In genomic region chr17:53390575-53390974, GRCh38 we compare ENCODE assay signal across 20 cellular contexts.
A peak's percentile ranks its signal among the peaks of the same experiment; 100 is the strongest.
DNase-seq lines count a peak whose midpoint lies in the region; ATAC-seq and TF ChIP-seq lines count a peak whose summit lies in the region.
"Had no signal": no experiment of that assay in that cellular context is flagged by ENCODE, and none has a peak within 500 bp of the region (broad histone marks: within the 10 kb centered on the region; RNA-seq: fewer than 3 reads in every experiment).

No MANE protein-coding gene starts in this region.

- CTCF ChIA-PET in SK-N-SH (lab: Yijun Ruan, JAX), result no interaction called here

- H3K4me2 ChIP-seq in SK-N-SH, result no peak overlapping the region
- H3K4me2 ChIP-seq: A549 had no signal

- H3K4me1 ChIP-seq in SK-N-SH (ENCODE audit: control insufficient read depth in 1 of 2, insufficient read depth in 2 of 2, low read depth in 1 of 2, low read length in 1 of 2) (peaks cover 0 to 2% of the 10 kb centered on the region in 2 experiments; a peak in 1 of 4 replicates), uterus (no peaks in the 10 kb centered on the region)
- H3K4me1 ChIP-seq: A549 had no signal

- POLR2A ChIA-PET in SK-N-SH (lab: Yijun Ruan, JAX), result no interaction called here

- no peaks in the 10 kb centered on the region for H3F3A ChIP-seq in SK-N-SH (replicated peaks; ENCODE audit: insufficient read depth)

- 2% methylated on average over 2 of the region's 2 CpGs for WGBS in SK-N-SH (ENCODE audit: low lambda C conversion rate)

- no peaks in the 10 kb centered on the region for H4K20me1 ChIP-seq in SK-N-SH (ENCODE audit: insufficient read depth)

- TF ChIP-seq POLR2A in uterus (IDR thresholded peaks at IDR 0.05), result no peak

- intact Hi-C loops in uterus (cut with DNase I; ENCODE audit: low total_unique reads), result no loop called here

- no peak overlapping the region for H3K9ac ChIP-seq in SK-N-SH
- H3K9ac ChIP-seq: GM23248 had no signal

- TF ChIP-seq CTCF in SK-N-SH (IDR thresholded peaks at IDR 0.05) (no peak), uterus (IDR thresholded peaks at IDR 0.05) (no peak)

- H3K27me3 ChIP-seq in SK-N-SH (ENCODE audit: insufficient read depth), result no peaks in the 10 kb centered on the region
- H3K27me3 ChIP-seq in uterus, result no peaks in the 10 kb centered on the region

- H2AFZ ChIP-seq in SK-N-SH (ENCODE audit: low read depth), result no peak overlapping the region
- H2AFZ ChIP-seq: GM23248 had no signal

- ATAC-seq in SK-N-SH treated with all-trans-retinoic acid at 6 μM for 48 hours (no peak), GM21360 (IDR thresholded peaks at IDR 0.05; ENCODE audit: unreplicated experiment) (no peak)
- ATAC-seq: A549 had no signal

- H3K4me3 ChIP-seq in SK-N-SH (ENCODE audit: low read depth in 2 of 2, low read length in 1 of 2), result no peak overlapping the region
- no peak overlapping the region for H3K4me3 ChIP-seq in uterus
- H3K4me3 ChIP-seq: A549, GM23248 had no signal

- no peak overlapping the region for H3K27ac ChIP-seq in SK-N-SH (ENCODE audit: low read depth in 2 of 2, low read length in 1 of 2)
- H3K27ac ChIP-seq in uterus, result no peak overlapping the region
- H3K27ac ChIP-seq: A549, GM23248 had no signal

- H3K36me3 ChIP-seq in SK-N-SH (replicated peaks in 1 of 2; ENCODE audit: control insufficient read depth in 1 of 2, insufficient read depth in 2 of 2, low read length in 1 of 2), result no peaks in the 10 kb centered on the region
- no peaks in the 10 kb centered on the region for H3K36me3 ChIP-seq in uterus

- H3K79me2 ChIP-seq in SK-N-SH (ENCODE audit: insufficient read depth), result no peaks in the 10 kb centered on the region

- TF ChIP-seq RAD21 in SK-N-SH (IDR thresholded peaks at IDR 0.05; ENCODE audit: low read length), result no peak

- no peaks in the 10 kb centered on the region for H3K9me2 ChIP-seq in SK-N-SH

- no peak for TF ChIP-seq EP300 in SK-N-SH (IDR thresholded peaks at IDR 0.05; ENCODE audit: borderline replicate concordance in 1 of 2, low read depth in 1 of 2, low read length in 1 of 2)

- H3K9me3 ChIP-seq in SK-N-SH (0 out of 2 replicates have a peak, but pooled peaks cover 3% of the 10 kb centered on the region), uterus (no peaks in the 10 kb centered on the region)
- H3K9me3 ChIP-seq: A549 had no signal

- DNase-seq in SK-N-SH (no peak), SK-N-DZ (ENCODE audit: low spot score) (peak; percentile 55), left kidney (ENCODE audit: low read depth, low spot score) (peak; percentile 30), uterus (no peak), GF-D8 (lab: John Stamatoyannopoulos, UW) (no peak)
- DNase-seq: 8988T; ACHN; AML-193; C1 segment of cervical spinal cord; Calu3; CD4-positive, alpha-beta memory T cell; COR-L47; DMS53; DMS79 treated with DMSO at 0.1 percent for 48 hours; GM23248; H7; HCEC 1CT had no signal

TF ChIP-seq in SK-N-SH, 30 proteins besides CTCF, POLR2A, EP300 and RAD21:
- TF ChIP-seq GATA2 (CRISPR knock-in tag; IDR thresholded peaks at IDR 0.05), result peak; percentile 50; the same call in 1 of the 2 replicates
- TF ChIP-seq FOXM1 (IDR thresholded peaks at IDR 0.05; ENCODE audit: low read depth), result no peak
TF ChIP-seq in SK-N-SH: peak in this region for 1.

TF ChIP-seq in SK-N-SH treated with all-trans-retinoic acid at 6 μM for 48 hours, 23 proteins besides CTCF, POLR2A, EP300 and RAD21:
- TF ChIP-seq ZNF565 (CRISPR knock-in tag; conservative IDR thresholded peaks at IDR 0.05; ENCODE audit: low read depth) (no peak), OSR1 (CRISPR knock-in tag; IDR thresholded peaks at IDR 0.05) (no peak), PATZ1 (CRISPR knock-in tag; IDR thresholded peaks at IDR 0.05; ENCODE audit: borderline replicate concordance) (no peak), RARB (CRISPR knock-in tag; IDR thresholded peaks at IDR 0.05) (no peak), PPARA (CRISPR knock-in tag; IDR thresholded peaks at IDR 0.05; ENCODE audit: borderline replicate concordance) (no peak), ZNF8 (CRISPR knock-in tag; IDR thresholded peaks at IDR 0.05) (no peak)
- TF ChIP-seq, protein P1, sequence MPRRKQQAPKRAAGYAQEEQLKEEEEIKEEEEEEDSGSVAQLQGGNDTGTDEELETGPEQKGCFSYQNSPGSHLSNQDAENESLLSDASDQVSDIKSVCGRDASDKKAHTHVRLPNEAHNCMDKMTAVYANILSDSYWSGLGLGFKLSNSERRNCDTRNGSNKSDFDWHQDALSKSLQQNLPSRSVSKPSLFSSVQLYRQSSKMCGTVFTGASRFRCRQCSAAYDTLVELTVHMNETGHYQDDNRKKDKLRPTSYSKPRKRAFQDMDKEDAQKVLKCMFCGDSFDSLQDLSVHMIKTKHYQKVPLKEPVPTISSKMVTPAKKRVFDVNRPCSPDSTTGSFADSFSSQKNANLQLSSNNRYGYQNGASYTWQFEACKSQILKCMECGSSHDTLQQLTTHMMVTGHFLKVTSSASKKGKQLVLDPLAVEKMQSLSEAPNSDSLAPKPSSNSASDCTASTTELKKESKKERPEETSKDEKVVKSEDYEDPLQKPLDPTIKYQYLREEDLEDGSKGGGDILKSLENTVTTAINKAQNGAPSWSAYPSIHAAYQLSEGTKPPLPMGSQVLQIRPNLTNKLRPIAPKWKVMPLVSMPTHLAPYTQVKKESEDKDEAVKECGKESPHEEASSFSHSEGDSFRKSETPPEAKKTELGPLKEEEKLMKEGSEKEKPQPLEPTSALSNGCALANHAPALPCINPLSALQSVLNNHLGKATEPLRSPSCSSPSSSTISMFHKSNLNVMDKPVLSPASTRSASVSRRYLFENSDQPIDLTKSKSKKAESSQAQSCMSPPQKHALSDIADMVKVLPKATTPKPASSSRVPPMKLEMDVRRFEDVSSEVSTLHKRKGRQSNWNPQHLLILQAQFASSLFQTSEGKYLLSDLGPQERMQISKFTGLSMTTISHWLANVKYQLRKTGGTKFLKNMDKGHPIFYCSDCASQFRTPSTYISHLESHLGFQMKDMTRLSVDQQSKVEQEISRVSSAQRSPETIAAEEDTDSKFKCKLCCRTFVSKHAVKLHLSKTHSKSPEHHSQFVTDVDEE (CRISPR knock-in tag; IDR thresholded peaks at IDR 0.05), result no peak

Comparison
In these comparisons a context has a peak if more than half of its experiments do, and no peak if none do; other contexts are left out.
1. DNase-seq: peak in SK-N-DZ (single experiment) and left kidney (single experiment); none in SK-N-SH (single experiment), uterus (0 of 2) and GF-D8 (single experiment).